18 cellular contexts compared by ENCODE assay signal in the genomic region with DNA sequence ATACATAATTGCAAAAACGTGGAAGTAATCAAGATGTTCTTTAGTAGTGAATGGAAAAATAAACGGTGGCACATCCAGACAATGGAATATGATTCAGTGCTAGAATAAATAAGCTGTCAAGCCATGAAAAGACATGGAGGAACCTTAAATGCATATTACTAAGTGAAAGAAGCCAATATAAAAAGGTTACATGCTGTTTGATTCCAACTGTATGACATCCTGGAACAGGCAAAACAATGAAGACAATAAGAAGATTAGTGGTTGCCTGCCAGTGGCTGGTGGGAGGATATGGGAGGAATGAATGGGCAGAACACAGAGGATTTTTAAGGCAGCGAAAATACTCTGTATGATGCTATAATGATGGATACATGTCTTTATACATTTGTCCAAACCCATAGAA.
"Had no signal": no experiment of that assay in that cellular context is flagged by ENCODE, and none has a peak within 500 bp of the region (broad histone marks: within the 10 kb centered on the region; RNA-seq: fewer than 3 reads in every experiment).

No MANE protein-coding gene starts in this region.

- H3K27me3 ChIP-seq: gastroesophageal sphincter, hepatocyte, spleen, stomach, transverse colon had no signal

- H3K4me3 ChIP-seq: gastroesophageal sphincter, hepatocyte, left ventricle myocardium inferior, lower lobe of right lung, spleen, stomach, thoracic aorta, transverse colon had no signal

- ATAC-seq: gastroesophageal sphincter, left cardiac atrium, lower lobe of right lung, sciatic nerve had no signal

- H3K27ac ChIP-seq: gastroesophageal sphincter, hepatocyte, left ventricle myocardium inferior, lower lobe of right lung, spleen, stomach, thoracic aorta, transverse colon had no signal

- H3K4me1 ChIP-seq: gastroesophageal sphincter, left ventricle myocardium inferior, lower lobe of right lung, spleen, stomach, transverse colon had no signal

- H3K9me3 ChIP-seq: gastroesophageal sphincter, left ventricle myocardium inferior, lower lobe of right lung, stomach, thoracic aorta, transverse colon had no signal

- H3K36me3 ChIP-seq: gastroesophageal sphincter, left ventricle myocardium inferior, lower lobe of right lung, spleen, stomach, thoracic aorta, transverse colon had no signal

- DNase-seq: cerebellar nuclear complex; foreskin fibroblast; kidney; left cardiac atrium; left ventricle myocardium inferior; lower lobe of right lung; mesendoderm; naive B cell; posterior cingulate gyrus; spleen; stimulated activated naive CD4-positive, alpha-beta T cell; stomach; substantia nigra; transverse colon had no signal
